1 cellular context compared by ENCODE assay signal in genomic region chr19:44869728-44870470, GRCh38.
TF ChIP-seq lines count a peak whose summit lies in the region.

No MANE protein-coding gene starts in this region.

TF ChIP-seq in HepG2, 621 proteins besides CTCF, POLR2A, EP300 and RAD21:
- TF ChIP-seq KLF9 (CRISPR knock-in tag; IDR thresholded peaks at IDR 0.05; ENCODE audit: low read depth) (no peak), RBM22 (optimal IDR thresholded peaks at IDR 0.05; ENCODE audit: low read length) (peak; percentile 26), HNF1B (CRISPR knock-in tag; IDR thresholded peaks at IDR 0.05) (no peak), AGO2 (optimal IDR thresholded peaks at IDR 0.05; ENCODE audit: low read depth, low read length) (peak; percentile 62), GABPB1 (CRISPR knock-in tag; IDR thresholded peaks at IDR 0.05) (0 out of 2 replicates have a peak, but pooled peaks have one; percentile 11), ZNF691 (CRISPR knock-in tag; IDR thresholded peaks at IDR 0.05; ENCODE audit: borderline replicate concordance, low read depth) (no peak), MTA1 (CRISPR knock-in tag; IDR thresholded peaks at IDR 0.05; ENCODE audit: borderline replicate concordance) (no peak), TBL1XR1 (IDR thresholded peaks at IDR 0.05; ENCODE audit: borderline replicate concordance, low read length, partially characterized antibody) (no peak), ZBTB7B (CRISPR knock-in tag; IDR thresholded peaks at IDR 0.05) (no peak), ZNF460 (CRISPR knock-in tag; IDR thresholded peaks at IDR 0.05; ENCODE audit: borderline replicate concordance) (peak; percentile 61; the same call in 1 of the 2 replicates), KLF6 (CRISPR knock-in tag; IDR thresholded peaks at IDR 0.05) (no peak), RBFOX2 (IDR thresholded peaks at IDR 0.05; ENCODE audit: low read depth, low read length) (0 out of 2 replicates have a peak, but pooled peaks have one; percentile 24), ZFP90 (CRISPR knock-in tag; IDR thresholded peaks at IDR 0.05; ENCODE audit: borderline replicate concordance) (no peak), ZNF749 (CRISPR knock-in tag; IDR thresholded peaks at IDR 0.05; ENCODE audit: borderline replicate concordance) (no peak), ZNF687 (CRISPR knock-in tag; IDR thresholded peaks at IDR 0.05) (peak; percentile 49)
